Comparison of ENCODE assay signal across 29 cellular contexts in the genomic region with DNA sequence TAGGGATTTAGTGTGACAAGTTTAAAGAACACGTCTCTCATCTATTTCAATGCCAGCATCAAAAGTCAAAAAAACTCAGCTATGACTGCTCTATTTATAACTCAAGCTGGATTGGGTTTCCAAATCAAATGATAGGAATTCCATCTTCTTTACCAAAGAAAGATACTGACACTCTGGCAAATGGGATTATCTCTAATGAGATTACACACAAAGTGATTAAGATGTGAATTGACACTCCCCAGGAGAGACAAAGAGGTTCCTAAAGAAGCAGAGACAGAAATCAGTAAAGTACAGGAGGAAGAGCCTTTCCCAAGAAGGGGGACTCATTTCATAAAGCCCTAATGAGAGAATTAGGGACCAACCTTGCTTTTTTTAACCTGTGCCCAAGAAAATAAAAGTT.
"Had no signal": no experiment of that assay in that cellular context is flagged by ENCODE, and none has a peak within 500 bp of the region (broad histone marks: within the 10 kb centered on the region; RNA-seq: fewer than 3 reads in every experiment).

No MANE protein-coding gene starts in this region.

- H3K27me3 ChIP-seq: colonic mucosa, esophagus muscularis mucosa, left lung, neutrophil, pancreas, right atrium auricular region, tibial artery, upper lobe of left lung had no signal

- H3K36me3 ChIP-seq: colonic mucosa, esophagus muscularis mucosa, heart right ventricle, left lung, neutrophil, pancreas, right atrium auricular region, tibial artery, upper lobe of left lung had no signal

- DNase-seq: colonic mucosa; effector CD8-positive, alpha-beta T cell; foreskin melanocyte; glutamatergic neuron; heart right ventricle; hippocampal formation; left cardiac atrium; left lung; mesenchymal stem cell; midbrain; naive thymus-derived CD4-positive, alpha-beta T cell; nephron progenitor cell; pancreas; stimulated activated CD4-positive, alpha-beta T cell treated with anti-CD3 and anti-CD28 coated beads, Interleukin-12 subunit alpha, Interleukin-12 subunit beta, amount 100 ng/mL, for 4 hours; stimulated activated CD4-positive, alpha-beta T cell treated with anti-CD3 and anti-CD28 coated beads, Interleukin-1b, Interleukin-23, amount 100 ng/mL, for 48 hours; stimulated activated CD4-positive, alpha-beta T cell treated with anti-CD3 and anti-CD28 coated beads, Interleukin-4, amount 100 ng/mL, for 1 hour; stimulated activated CD8-positive, alpha-beta memory T cell treated with anti-CD3 and anti-CD28 coated beads, Interleukin-4, amount 100 ng/mL, for 48 hours; stimulated activated naive CD4-positive, alpha-beta T cell; stimulated activated naive CD8-positive, alpha-beta T cell treated with anti-CD3 and anti-CD28 coated beads, Interleukin-15, amount 100 ng/mL, for 72 hours; tibial artery; upper lobe of left lung had no signal

- H3K4me2 ChIP-seq: smooth muscle cell had no signal

- ATAC-seq: heart right ventricle; left cardiac atrium; left lung; naive thymus-derived CD4-positive, alpha-beta T cell; pancreas; sciatic nerve; stimulated activated naive CD8-positive, alpha-beta T cell treated with anti-CD3 and anti-CD28 coated beads, Interleukin-15, amount 100 ng/mL, for 72 hours had no signal

- H3K9me3 ChIP-seq: colonic mucosa, esophagus muscularis mucosa, heart right ventricle, left lung, neutrophil, pancreas, right atrium auricular region, tibial artery, upper lobe of left lung had no signal

- H3K4me3 ChIP-seq: colonic mucosa, esophagus muscularis mucosa, heart right ventricle, left lung, pancreas, right atrium auricular region, smooth muscle cell, tibial artery, upper lobe of left lung had no signal

- FAIRE-seq: endothelial cell of umbilical vein, islet of Langerhans, pancreas, urothelium cell line had no signal

- H3K4me1 ChIP-seq: colonic mucosa, esophagus muscularis mucosa, heart right ventricle, left lung, pancreas, right atrium auricular region, tibial artery, upper lobe of left lung had no signal

- H3K27ac ChIP-seq: colonic mucosa, esophagus muscularis mucosa, heart right ventricle, left lung, neutrophil, pancreas, right atrium auricular region, tibial artery, upper lobe of left lung had no signal
